In genomic region chr19:48458016-48458415, GRCh38 we compare ENCODE assay signal across 16 cellular contexts.
"Had no signal": no experiment of that assay in that cellular context is flagged by ENCODE, and none has a peak within 500 bp of the region (broad histone marks: within the 10 kb centered on the region; RNA-seq: fewer than 3 reads in every experiment).

No MANE protein-coding gene starts in this region.

- DNase-seq: activated CD4-positive, alpha-beta T cell treated with anti-CD3 and anti-CD28 coated beads, Interleukin-2, amount 50 U/mL, for 1 hour; activated CD8-positive, alpha-beta memory T cell treated with anti-CD3 and anti-CD28 coated beads, Interleukin-2, amount 50 U/mL, for 4 hours; activated naive CD4-positive, alpha-beta T cell treated with anti-CD3 and anti-CD28 coated beads for 36 hours; activated T-cell treated with anti-CD3 and anti-CD28 coated beads, Interleukin-2, amount 50 U/mL, for 4 hours; cerebellar nuclear complex; effector CD4-positive, alpha-beta T cell; posterior cingulate gyrus; stimulated activated naive B cell treated with anti-CD40 and anti-IgM and Interleukin-4, amounts not matched to agents 10 μg/mL and 1 μg/mL and 100 μg/mL, for 72 hours; T-helper 1 cell; tibial artery had no signal

- FAIRE-seq: islet of Langerhans had no signal

- H3K27me3 ChIP-seq: ascending aorta, breast epithelium, tibial artery had no signal

- H3K4me1 ChIP-seq: ascending aorta, breast epithelium, tibial artery had no signal

- H3K27ac ChIP-seq: ascending aorta, breast epithelium, tibial artery had no signal

- ATAC-seq: activated T-cell treated with anti-CD3 and anti-CD28 coated beads, Interleukin-2, amount 50 U/mL, for 4 hours; esophagus mucosa; SK-N-SH treated with all-trans-retinoic acid at 6 μM for 48 hours; stimulated activated naive B cell treated with anti-CD40 and anti-IgM and Interleukin-4, amounts not matched to agents 10 μg/mL and 1 μg/mL and 100 μg/mL, for 72 hours had no signal

- H3K4me3 ChIP-seq: ascending aorta, breast epithelium, lung, tibial artery had no signal

- H3K9me3 ChIP-seq: ascending aorta, breast epithelium, tibial artery had no signal
